ENCODE assay signal across 34 cellular contexts in the genomic region with DNA sequence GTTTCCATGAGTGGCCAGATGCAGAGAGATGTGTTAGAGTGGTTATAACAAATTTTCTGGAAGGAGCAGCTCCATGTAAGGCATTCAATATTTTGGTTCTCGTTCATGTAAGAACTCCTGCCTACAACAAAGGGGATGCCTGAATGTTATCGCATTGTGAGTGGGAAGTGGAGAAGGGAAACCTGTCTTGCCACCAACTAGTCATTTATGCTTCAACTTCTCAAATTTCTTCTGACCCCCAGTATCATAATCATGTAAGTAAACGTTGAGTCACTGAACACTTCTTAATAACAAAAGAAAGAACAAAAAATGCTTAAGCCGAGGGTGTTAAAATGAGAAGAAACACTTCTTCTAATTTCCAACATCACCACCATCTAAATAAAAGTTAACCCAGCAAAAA.
"Had no signal": no experiment of that assay in that cellular context is flagged by ENCODE, and none has a peak within 500 bp of the region (broad histone marks: within the 10 kb centered on the region; RNA-seq: fewer than 3 reads in every experiment).

No MANE protein-coding gene starts in this region.

- H3K4me3 ChIP-seq: adrenal gland, body of pancreas, breast epithelium, cardiac muscle cell had no signal

- H3K36me3 ChIP-seq: adrenal gland, brain microvascular endothelial cell, breast epithelium, cardiac muscle cell had no signal

- H3K4me1 ChIP-seq: adrenal gland, body of pancreas, breast epithelium had no signal

- H3K9me3 ChIP-seq: adrenal gland, body of pancreas, breast epithelium had no signal

- H3K27me3 ChIP-seq: adrenal gland, body of pancreas, brain microvascular endothelial cell, breast epithelium, cardiac muscle cell had no signal

- H3K27ac ChIP-seq: adrenal gland, body of pancreas, brain microvascular endothelial cell, breast epithelium, cardiac muscle cell, VCaP had no signal

- DNase-seq: activated B cell treated with CpG ODN at 0.5 μM for 24 hours; activated CD4-positive, alpha-beta memory T cell treated with anti-CD3 and anti-CD28 coated beads for 36 hours; activated CD4-positive, alpha-beta T cell treated with anti-CD3 and anti-CD28 coated beads for 4 hours; activated CD4-positive, alpha-beta T cell treated with anti-CD3 and anti-CD28 coated beads, Interleukin-2, amount 10 ng/mL, durations not matched to agents 24 days and 14 days; activated CD4-positive, alpha-beta T cell treated with anti-CD3 and anti-CD28 coated beads, Interleukin-2, amount 50 U/mL, for 1 hour; activated CD4-positive, alpha-beta T cell treated with anti-CD3 and anti-CD28 coated beads, Interleukin-2, amount 50 U/mL, for 4 hours; activated CD4-positive, CD25-positive, alpha-beta regulatory T cell treated with anti-CD3 and anti-CD28 coated beads, Interleukin-2, amount 50 U/mL, for 72 hours; activated CD8-positive, alpha-beta memory T cell treated with anti-CD3 and anti-CD28 coated beads, Interleukin-2, amount 50 U/mL, for 4 hours; activated CD8-positive, alpha-beta T cell treated with anti-CD3 and anti-CD28 coated beads for 36 hours; activated effector memory CD4-positive, alpha-beta T cell treated with anti-CD3 and anti-CD28 coated beads, Interleukin-2, amount 50 U/mL, for 16 hours; activated gamma-delta T cell treated with Interleukin-2 at 50 U/mL for 16 hours; activated naive CD4-positive, alpha-beta T cell; activated naive CD4-positive, alpha-beta T cell treated with anti-CD3 and anti-CD28 coated beads for 36 hours; activated naive CD4-positive, alpha-beta T cell treated with anti-CD3 and anti-CD28 coated beads, Interleukin-2, amount 50 U/mL, for 16 hours; activated naive CD8-positive, alpha-beta T cell treated with anti-CD3 and anti-CD28 coated beads for 36 hours; activated T-cell treated with anti-CD3 and anti-CD28 coated beads for 4 hours; activated T-cell treated with anti-CD3 and anti-CD28 coated beads, Interleukin-2, amount 50 U/mL, for 1 hour; activated T-cell treated with anti-CD3 and anti-CD28 coated beads, Interleukin-2, amount 50 U/mL, for 4 hours; activated T-cell treated with anti-CD3 and anti-CD28 coated beads, Interleukin-2, amount 50 U/mL, for 72 hours; adrenal gland; amniotic stem cell; aorta; body of pancreas; brain microvascular endothelial cell; caudate nucleus; cerebellar nuclear complex; T-helper 1 cell; T-helper 2 cell; T-helper 9 cell had no signal

- ATAC-seq: activated CD8-positive, alpha-beta T cell treated with anti-CD3 and anti-CD28 coated beads for 36 hours; activated naive CD4-positive, alpha-beta T cell treated with anti-CD3 and anti-CD28 coated beads, Interleukin-2, amount 50 U/mL, for 72 hours; activated T-cell treated with anti-CD3 and anti-CD28 coated beads, Interleukin-2, amount 50 U/mL, for 4 hours; activated T-cell treated with anti-CD3 and anti-CD28 coated beads, Interleukin-2, amount 50 U/mL, for 72 hours; activated T-helper 17 cell treated with anti-CD3 and anti-CD28 coated beads, Interleukin-2, amount 50 U/mL, for 72 hours; body of pancreas had no signal
